14 cellular contexts compared by ENCODE assay signal in genomic region chr13:20049558-20050473, GRCh38.
DNase-seq lines count a peak whose midpoint lies in the region; ATAC-seq, FAIRE-seq and TF ChIP-seq lines count a peak whose summit lies in the region.
"Had no signal": no experiment of that assay in that cellular context is flagged by ENCODE, and none has a peak within 500 bp of the region (broad histone marks: within the 10 kb centered on the region; RNA-seq: fewer than 3 reads in every experiment).

No MANE protein-coding gene starts in this region.

- intact Hi-C loops in left ventricle myocardium inferior (cut with micrococcal nuclease) (no loop called here), left cardiac atrium (cut with DNase I) (no loop called here)

- H3K27me3 ChIP-seq in left ventricle myocardium inferior (ENCODE audit: low read depth), result no peaks in the 10 kb centered on the region
- H3K27me3 ChIP-seq: BE2C, upper lobe of right lung had no signal

- peaks cover 12% of the 10 kb centered on the region for H3K36me3 ChIP-seq in left ventricle myocardium inferior

- FAIRE-seq in RCC 7860 (lab: Jason Lieb, UNC), result no peak

- CTCF ChIA-PET in activated CD8-positive, alpha-beta T cell treated with anti-CD3 and anti-CD28 coated beads, Interleukin-2, amount 10 ng/mL, durations not matched to agents 7 days and 5 days (lab: Charles Lee), result interaction anchor here (0.7 kb wide), 2 partner anchors 10 to 447 kb away, joined by 3 read pairs; no protein-coding TSS in a partner anchor

- no peak for TF ChIP-seq CTCF in left ventricle myocardium inferior (IDR thresholded peaks at IDR 0.05; ENCODE audit: borderline replicate concordance)

- peaks cover 21% of the 10 kb centered on the region for H3K36me3 Mint-ChIP-seq in activated CD8-positive, alpha-beta T cell treated with anti-CD3 and anti-CD28 coated beads, Interleukin-2, amount 10 ng/mL, durations not matched to agents 7 days and 5 days (ENCODE audit: low read depth)
- peaks cover 6 to 16% (median 12%) of the 10 kb centered on the region in 3 donors for H3K36me3 Mint-ChIP-seq in immature natural killer cell

- POLR2A ChIA-PET in activated CD8-positive, alpha-beta T cell treated with anti-CD3 and anti-CD28 coated beads, Interleukin-2, amount 10 ng/mL, durations not matched to agents 7 days and 5 days (lab: Charles Lee), result no interaction called here

- no peaks in the 10 kb centered on the region for H3K9me3 ChIP-seq in left ventricle myocardium inferior (replicated peaks)
- H3K9me3 ChIP-seq: BE2C, upper lobe of right lung had no signal

- peaks cover 21% of the 10 kb centered on the region for H3K4me1 Mint-ChIP-seq in activated CD8-positive, alpha-beta T cell treated with anti-CD3 and anti-CD28 coated beads, Interleukin-2, amount 10 ng/mL, durations not matched to agents 7 days and 5 days (ENCODE audit: low read depth)
- H3K4me1 Mint-ChIP-seq in immature natural killer cell, result peaks cover 20 to 21% of the 10 kb centered on the region in 2 donors

- H3K4me3 ChIP-seq in left ventricle myocardium inferior, result peak overlapping the region; percentile 14
- H3K4me3 ChIP-seq: upper lobe of right lung had no signal

- peak overlapping the region; percentile 27 for H3K27ac Mint-ChIP-seq in activated CD8-positive, alpha-beta T cell treated with anti-CD3 and anti-CD28 coated beads, Interleukin-2, amount 10 ng/mL, durations not matched to agents 7 days and 5 days
- H3K27ac Mint-ChIP-seq in immature natural killer cell, result peak overlapping the region; percentile 74 to 87 (median 82)

- H3K4me3 Mint-ChIP-seq in activated CD8-positive, alpha-beta T cell treated with anti-CD3 and anti-CD28 coated beads, Interleukin-2, amount 10 ng/mL, durations not matched to agents 7 days and 5 days, result peak overlapping the region; percentile 65
- peak overlapping the region; percentile 52 to 77 (median 62) for H3K4me3 Mint-ChIP-seq in immature natural killer cell

- H3K27me3 Mint-ChIP-seq in activated CD8-positive, alpha-beta T cell treated with anti-CD3 and anti-CD28 coated beads, Interleukin-2, amount 10 ng/mL, durations not matched to agents 7 days and 5 days (ENCODE audit: low read depth), result no peaks in the 10 kb centered on the region
- no peaks in the 10 kb centered on the region for H3K27me3 Mint-ChIP-seq in immature natural killer cell (ENCODE audit: low read depth in 3 of 3)

- DNase-seq in left ventricle myocardium inferior (no peak), left cardiac atrium (no peak), immature natural killer cell (no peak), SHP77 treated with DMSO at 0.1 percent for 48 hours (lab: John Stamatoyannopoulos, UW) (no peak), RCC 7860 (ENCODE audit: low spot score) (no peak), iPS-NIHi11 (ENCODE audit: low spot score) (no peak), NCI-H82 (lab: John Stamatoyannopoulos, UW) (no peak)
- no peak for DNase-seq in activated CD8-positive, alpha-beta T cell treated with anti-CD3 and anti-CD28 coated beads, Interleukin-2, amount 10 ng/mL, durations not matched to agents 7 days and 5 days
- DNase-seq: BE2C, GF-D8, hippocampal formation, NCI-H345, upper lobe of right lung had no signal

- no peaks in the 10 kb centered on the region for H3K9me3 Mint-ChIP-seq in activated CD8-positive, alpha-beta T cell treated with anti-CD3 and anti-CD28 coated beads, Interleukin-2, amount 10 ng/mL, durations not matched to agents 7 days and 5 days (ENCODE audit: insufficient read depth)
- H3K9me3 Mint-ChIP-seq in immature natural killer cell, result no peaks in the 10 kb centered on the region

- peak overlapping the region; percentile 37 for H3K27ac ChIP-seq in left ventricle myocardium inferior (replicated peaks)
- H3K27ac ChIP-seq: RWPE1, upper lobe of right lung had no signal

- peaks cover 45% of the 10 kb centered on the region for H3K4me1 ChIP-seq in left ventricle myocardium inferior
- H3K4me1 ChIP-seq: BE2C had no signal

- ATAC-seq in left cardiac atrium, result no peak
- ATAC-seq in activated CD8-positive, alpha-beta T cell treated with anti-CD3 and anti-CD28 coated beads, Interleukin-2, amount 10 ng/mL, durations not matched to agents 7 days and 5 days, result peak; percentile 23
- ATAC-seq: upper lobe of right lung had no signal
